8 cellular contexts compared by ENCODE assay signal in genomic region chrX:51892921-51893745, GRCh38. TPM values are rescaled to one million over a fixed set of nuclear protein-coding genes. Genes with fewer than 3 reads are reported as not detected.
A peak's percentile ranks its signal among the peaks of the same experiment; 100 is the strongest.
DNase-seq lines count a peak whose midpoint lies in the region; ATAC-seq and TF ChIP-seq lines count a peak whose summit lies in the region.

MAGED1 (plus strand) TSS chrX:51893623; CDS start chrX:51894305, 682 bp downstream.

- H3K79me2 ChIP-seq in parathyroid adenoma = no peaks in the 10 kb centered on the region

- H3K27ac Mint-ChIP-seq in T-cell = peak within 1 kb of the TSS; percentile 87 to 88

- DNase-seq in EH (ENCODE audit: low read depth) (peak; percentile 96), H4 (ENCODE audit: low spot score) (peak; percentile 96), MG63 (peak; percentile 90), T-cell (peak; percentile 41 to 78 (median 64)), adipocyte (ENCODE audit: low read depth) (peak; percentile 94), cardiac muscle cell (ENCODE audit: low read depth in 1 of 2, low spot score in 1 of 2) (peak; percentile 93 to 97), tibial artery (peak; percentile 88 to 95)

- H3K4me3 Mint-ChIP-seq in T-cell = peak within 1 kb of the TSS; percentile 84 to 94 (median 90)

- H3K9me3 ChIP-seq in MG63 = no peaks in the 10 kb centered on the region
- H3K9me3 ChIP-seq in adipocyte (ENCODE audit: control insufficient read depth, low read length) = no peaks in the 10 kb centered on the region
- no peaks in the 10 kb centered on the region for H3K9me3 ChIP-seq in cardiac muscle cell (ENCODE audit: low read depth)
- H3K9me3 ChIP-seq in parathyroid adenoma (ENCODE audit: control insufficient read depth, low read length) = no peaks in the 10 kb centered on the region
- H3K9me3 ChIP-seq in tibial artery = no peaks in the 10 kb centered on the region

- peak; percentile 80 to 93 (median 82) for ATAC-seq in T-cell (replicated peaks in 1 of 4)

- H2AFZ ChIP-seq in parathyroid adenoma = peak within 1 kb of the TSS; percentile 79

- H3K4me1 ChIP-seq in adipocyte (ENCODE audit: control insufficient read depth, insufficient read depth, low read length) (peaks cover 19% of the 10 kb centered on the region), cardiac muscle cell (ENCODE audit: low read depth) (peaks cover 7% of the 10 kb centered on the region), parathyroid adenoma (peaks cover 4% of the 10 kb centered on the region), tibial artery (peaks cover 0 to 18% (median 11%) of the 10 kb centered on the region in 4 donors)

- no peaks in the 10 kb centered on the region for H3K9me3 Mint-ChIP-seq in T-cell

- H3K9ac ChIP-seq in adipocyte (ENCODE audit: low read length) (peak within 1 kb of the TSS; percentile 90), parathyroid adenoma (peak within 1 kb of the TSS; percentile 46)

- CTCF ChIA-PET in T-cell (lab: Charles Lee) = interaction anchor here in 1 of 2 donors (0.6 to 1.2 kb wide), 3 partner anchors 57 to 369 kb away, joined by 3 to 4 read pairs (median 3); no protein-coding TSS in a partner anchor

- H3K4me2 ChIP-seq in parathyroid adenoma (ENCODE audit: low read length) = peak within 1 kb of the TSS; percentile 56

- H3K4me1 Mint-ChIP-seq in T-cell = peaks cover 15 to 34% (median 18%) of the 10 kb centered on the region in 3 donors

- H3K27me3 Mint-ChIP-seq in T-cell = peaks cover 0 to 7% of the 10 kb centered on the region in 2 donors

- intact Hi-C loops in tibial artery (cut with DNase I; ENCODE audit: low total_unique reads) = no loop called here

- H3K4me3 ChIP-seq in MG63 = peak within 1 kb of the TSS; percentile 64
- peak within 1 kb of the TSS; percentile 85 for H3K4me3 ChIP-seq in adipocyte (ENCODE audit: low read length)
- H3K4me3 ChIP-seq in cardiac muscle cell = peak within 1 kb of the TSS; percentile 64
- peak within 1 kb of the TSS; percentile 59 for H3K4me3 ChIP-seq in parathyroid adenoma (ENCODE audit: low read depth, low read length)
- peak within 1 kb of the TSS; percentile 63 to 72 for H3K4me3 ChIP-seq in tibial artery

- peaks cover 8% of the 10 kb centered on the region for H3K36me3 ChIP-seq in MG63
- peaks cover 25% of the 10 kb centered on the region for H3K36me3 ChIP-seq in adipocyte (ENCODE audit: control insufficient read depth, insufficient read depth, low read length, severe bottlenecking)
- peaks cover 13% of the 10 kb centered on the region for H3K36me3 ChIP-seq in cardiac muscle cell
- no peaks in the 10 kb centered on the region for H3K36me3 ChIP-seq in parathyroid adenoma (ENCODE audit: control insufficient read depth, insufficient read depth, low read length)
- peaks cover 1 to 19% (median 7%) of the 10 kb centered on the region in 3 donors for H3K36me3 ChIP-seq in tibial artery

- H3K27me3 ChIP-seq in MG63 (no peaks in the 10 kb centered on the region), adipocyte (replicated peaks; ENCODE audit: control insufficient read depth, insufficient read depth, low read length) (no peaks in the 10 kb centered on the region), cardiac muscle cell (no peaks in the 10 kb centered on the region), parathyroid adenoma (ENCODE audit: control insufficient read depth, insufficient read depth, low read length) (no peaks in the 10 kb centered on the region), tibial artery (no peaks in the 10 kb centered on the region)

- H3K36me3 Mint-ChIP-seq in T-cell = peaks cover 9% of the 10 kb centered on the region

- POLR2A ChIA-PET in T-cell (lab: Charles Lee) = no interaction called here

- H3K27ac ChIP-seq in cardiac muscle cell (peak within 1 kb of the TSS; percentile 88), parathyroid adenoma (peak within 1 kb of the TSS; percentile 72), tibial artery (peak within 1 kb of the TSS; percentile 83 to 86)

- TF ChIP-seq CTCF in cardiac muscle cell (IDR thresholded peaks at IDR 0.05; ENCODE audit: low read depth, low read length) (no peak), parathyroid adenoma (IDR thresholded peaks at IDR 0.05) (no peak), tibial artery (IDR thresholded peaks at IDR 0.05) (no peak)

RNA-seq across cellular contexts. Expression of gene MAGED1, which starts in this region (rescaled TPM):
- total RNA-seq in H4 (2014; rRNA removed; shearing (Covaris generic)) = 214 and 291 TPM in 2 replicates
- total RNA-seq in MG63 (2014; rRNA removed; shearing (Covaris generic); ENCODE audit: low replicate concordance) = 118 and 121 TPM in 2 replicates
- total RNA-seq in T-cell (10 to 100 TPM; 30.0 to 44.6 (median 31.2) TPM), cardiac muscle cell (319 and 383 TPM in 2 replicates)
- polyA plus RNA-seq in cardiac muscle cell = 420 and 486 TPM in 2 replicates

Comparison
In these comparisons a context has a peak if more than half of its experiments do, and no peak if none do; other contexts are left out.
1. Peak in every context shown above with its lines: DNase-seq, ATAC-seq, H3K4me3 ChIP-seq and H3K27ac ChIP-seq.